Comparison of ENCODE assay signal across 16 cellular contexts in the genomic region with DNA sequence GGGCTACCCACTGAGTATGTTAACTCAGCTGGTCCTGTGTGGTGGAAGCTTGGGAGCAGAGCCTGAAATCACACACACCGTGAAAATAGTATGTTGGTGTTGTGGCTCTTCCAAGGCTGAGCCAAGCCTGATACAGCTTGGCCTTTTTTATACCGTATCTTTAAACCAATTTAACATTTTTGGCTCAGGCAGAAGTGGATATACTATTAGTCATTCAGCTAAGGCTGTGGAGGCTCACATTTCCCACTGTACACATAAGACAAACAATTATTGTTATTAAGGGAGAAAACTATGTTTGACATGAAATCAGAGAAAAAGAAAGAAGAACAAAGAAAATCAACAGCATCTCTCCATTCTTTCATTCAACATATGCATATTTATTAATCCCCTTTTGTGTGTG.
DNase-seq lines count a peak whose midpoint lies in the region; ATAC-seq and TF ChIP-seq lines count a peak whose summit lies in the region.
"Had no signal": no experiment of that assay in that cellular context is flagged by ENCODE, and none has a peak within 500 bp of the region (broad histone marks: within the 10 kb centered on the region; RNA-seq: fewer than 3 reads in every experiment).

No MANE protein-coding gene starts in this region.

- no peak overlapping the region for H3K4ac ChIP-seq in IMR-90 (ENCODE audit: low read depth, low read length)

- no peaks in the 10 kb centered on the region for H4K20me1 ChIP-seq in IMR-90 (ENCODE audit: insufficient read depth, low read length)

- CTCF ChIA-PET in IMR-90 (lab: Yijun Ruan, JAX): no interaction called here

- TF ChIP-seq CTCF in AG10803 (conservative IDR thresholded peaks at IDR 0.05; ENCODE audit: low read length) (no peak), IMR-90 (conservative IDR thresholded peaks at IDR 0.05; ENCODE audit: low read depth, low read length) (no peak), brain microvascular endothelial cell (IDR thresholded peaks at IDR 0.05; ENCODE audit: low read depth, low read length, missing control alignments) (no peak), osteocyte (IDR thresholded peaks at IDR 0.05) (no peak)

- no peak overlapping the region for H2AK5ac ChIP-seq in IMR-90 (ENCODE audit: low read depth, low read length)

- TF ChIP-seq RAD21 in IMR-90 (IDR thresholded peaks at IDR 0.05; ENCODE audit: low read length): no peak

- H3K9me3 ChIP-seq in IMR-90 (ENCODE audit: control insufficient read depth, insufficient read depth, low read length): no peaks in the 10 kb centered on the region

- no peak overlapping the region for H3K14ac ChIP-seq in IMR-90 (replicated peaks; ENCODE audit: low read depth, low read length)

- H3K4me3 Mint-ChIP-seq in osteocyte (ENCODE audit: unreplicated experiment): no peak overlapping the region
- H3K4me3 Mint-ChIP-seq: B cell; CD4-positive, alpha-beta T cell had no signal

- no peak for TF ChIP-seq POLR2A in IMR-90 (IDR thresholded peaks at IDR 0.05; ENCODE audit: low read depth, low read length)

- H4K5ac ChIP-seq in IMR-90 (ENCODE audit: low read depth, low read length): no peak overlapping the region

- H3K79me1 ChIP-seq in IMR-90 (ENCODE audit: low read depth in 1 of 2, low read length in 2 of 2): no peaks in the 10 kb centered on the region

- in situ Hi-C loops in IMR-90 (cut with MboI; ENCODE audit: low sequenced_read_pairs): no loop called here
- in situ Hi-C loops in brain microvascular endothelial cell (cut with HindIII; ENCODE audit: low pct_ligation_motif_present, low sequenced_read_pairs): no loop called here

- no peak overlapping the region for H3K56ac ChIP-seq in IMR-90 (ENCODE audit: extremely low read depth, insufficient read depth, low read length)

- H3K18ac ChIP-seq in IMR-90 (ENCODE audit: low read depth, low read length): no peak overlapping the region

- H3K9ac ChIP-seq in IMR-90 (ENCODE audit: low read depth, low read length): no peak overlapping the region

- no peak overlapping the region for H2BK15ac ChIP-seq in IMR-90 (ENCODE audit: low read depth, low read length)

- no peaks in the 10 kb centered on the region for H3K9me1 ChIP-seq in IMR-90 (ENCODE audit: insufficient read depth, low read length)

- H3K4me3 ChIP-seq in AG10803 (ENCODE audit: low read length): no peak overlapping the region
- H3K4me3 ChIP-seq in IMR-90 (ENCODE audit: insufficient read depth, low read depth, low read length): no peak overlapping the region
- no peak overlapping the region for H3K4me3 ChIP-seq in brain microvascular endothelial cell (ENCODE audit: low read depth, low read length)

- ATAC-seq in IMR-90 (ENCODE audit: low read depth) (peak; percentile 79), GM19351 (IDR thresholded peaks at IDR 0.05; ENCODE audit: unreplicated experiment) (no peak)
- ATAC-seq: HCT116 had no signal

- H3K27ac ChIP-seq in IMR-90 (ENCODE audit: insufficient read depth, low read length) (no peak overlapping the region), brain microvascular endothelial cell (no peak overlapping the region)
- H3K27ac ChIP-seq: HL-60 had no signal

- H4K91ac ChIP-seq in IMR-90 (ENCODE audit: insufficient read depth, low read depth, low read length): no peak overlapping the region

- no TSS peak for BruUV-seq in IMR-90 (replicated peaks; lab: Mats Ljungman, UMichigan)

- H3K27me3 Mint-ChIP-seq in osteocyte (ENCODE audit: unreplicated experiment): no peaks in the 10 kb centered on the region
- H3K27me3 Mint-ChIP-seq: B cell; CD4-positive, alpha-beta T cell had no signal

- POLR2A ChIA-PET in IMR-90 (lab: Charles Lee; ENCODE audit: unreplicated experiment): no interaction called here

- no peak overlapping the region for H3K23ac ChIP-seq in IMR-90 (ENCODE audit: low read depth, low read length)

- DNase-seq in AG10803 (ENCODE audit: low read depth): peak; percentile 29
- peak; percentile 32 for DNase-seq in IMR-90
- DNase-seq in brain microvascular endothelial cell: peak; percentile 26
- DNase-seq in iris pigment epithelial cell (ENCODE audit: low read depth): peak; percentile 20
- DNase-seq in NCI-H524 treated with DMSO at 0.1 percent for 48 hours (lab: John Stamatoyannopoulos, UW): no peak
- DNase-seq in osteocyte (ENCODE audit: extremely low spot score, unreplicated experiment): no peak
- DNase-seq in activated CD4-positive, alpha-beta T cell treated with anti-CD3 and anti-CD28 coated beads, Interleukin-2, amount 50 U/mL, for 1 hour: no peak
- DNase-seq: 8988T; C1 segment of cervical spinal cord; Calu3; CD4-positive, alpha-beta T cell; DMS 273 treated with DMSO at 0.1 percent for 48 hours had no signal

- dilution Hi-C loops in IMR-90 (cut with HindIII; ENCODE audit: low sequenced_read_pairs, unreplicated experiment): no loop called here

- H3K4me1 ChIP-seq in IMR-90 (ENCODE audit: control insufficient read depth, insufficient read depth, low read length): no peaks in the 10 kb centered on the region

- H3K9me3 Mint-ChIP-seq in osteocyte (ENCODE audit: unreplicated experiment): no peaks in the 10 kb centered on the region
- H3K9me3 Mint-ChIP-seq: CD4-positive, alpha-beta T cell had no signal

- no peaks in the 10 kb centered on the region for H3K36me3 Mint-ChIP-seq in osteocyte (ENCODE audit: unreplicated experiment)

- intact Hi-C loops in IMR-90 (cut with micrococcal nuclease): no loop called here

- H2BK5ac ChIP-seq in IMR-90 (ENCODE audit: low read depth, low read length, poor library complexity, severe bottlenecking): no peak overlapping the region

- no peaks in the 10 kb centered on the region; the same call in none of the 2 replicates for H3K27me3 ChIP-seq in IMR-90 (ENCODE audit: control insufficient read depth, insufficient read depth, low read length)
- H3K27me3 ChIP-seq in brain microvascular endothelial cell (replicated peaks): no peaks in the 10 kb centered on the region

- H2AFZ ChIP-seq in IMR-90 (replicated peaks; ENCODE audit: low read length, poor library complexity): no peak overlapping the region

- peaks cover 26% of the 10 kb centered on the region for H3K4me1 Mint-ChIP-seq in osteocyte (ENCODE audit: unreplicated experiment)

- no peak overlapping the region for H3K27ac Mint-ChIP-seq in osteocyte (ENCODE audit: unreplicated experiment)
- H3K27ac Mint-ChIP-seq: B cell; CD4-positive, alpha-beta T cell had no signal

- no peak overlapping the region for H4K8ac ChIP-seq in IMR-90 (ENCODE audit: low read depth in 2 of 2, low read length in 2 of 2)

- no peak overlapping the region for H3K4me2 ChIP-seq in IMR-90 (ENCODE audit: low read depth, low read length)

- no peak overlapping the region for H2AK9ac ChIP-seq in IMR-90 (replicated peaks; ENCODE audit: low read depth, low read length, poor library complexity)

- no peak overlapping the region for H2BK20ac ChIP-seq in IMR-90 (ENCODE audit: low read depth, low read length)

- no CpG with 5 or more reads among the region's 2 CpGs for WGBS in IMR-90 (ENCODE audit: extremely low coverage in 2 of 2, insufficient read length in 1 of 2), 2 experiments

- no peak overlapping the region for H2BK120ac ChIP-seq in IMR-90 (ENCODE audit: low read depth, low read length)

- H3K36me3 ChIP-seq in IMR-90 (ENCODE audit: control insufficient read depth, insufficient read depth, low read length) (no peaks in the 10 kb centered on the region), brain microvascular endothelial cell (replicated peaks) (no peaks in the 10 kb centered on the region)

TF ChIP-seq in IMR-90, 13 proteins besides CTCF, POLR2A, EP300 and RAD21:
- TF ChIP-seq NFE2L2 (IDR thresholded peaks at IDR 0.05; ENCODE audit: low read depth, low read length) (no peak), MAZ (IDR thresholded peaks at IDR 0.05; ENCODE audit: borderline replicate concordance, low read depth, low read length) (no peak), SMC3 (IDR thresholded peaks at IDR 0.05; ENCODE audit: low read depth, low read length) (no peak), FOS (IDR thresholded peaks at IDR 0.05; ENCODE audit: low read depth, low read length) (no peak), RCOR1 (IDR thresholded peaks at IDR 0.05; ENCODE audit: insufficient replicate concordance, low read length) (no peak)
- TF ChIP-seq, protein P1, sequence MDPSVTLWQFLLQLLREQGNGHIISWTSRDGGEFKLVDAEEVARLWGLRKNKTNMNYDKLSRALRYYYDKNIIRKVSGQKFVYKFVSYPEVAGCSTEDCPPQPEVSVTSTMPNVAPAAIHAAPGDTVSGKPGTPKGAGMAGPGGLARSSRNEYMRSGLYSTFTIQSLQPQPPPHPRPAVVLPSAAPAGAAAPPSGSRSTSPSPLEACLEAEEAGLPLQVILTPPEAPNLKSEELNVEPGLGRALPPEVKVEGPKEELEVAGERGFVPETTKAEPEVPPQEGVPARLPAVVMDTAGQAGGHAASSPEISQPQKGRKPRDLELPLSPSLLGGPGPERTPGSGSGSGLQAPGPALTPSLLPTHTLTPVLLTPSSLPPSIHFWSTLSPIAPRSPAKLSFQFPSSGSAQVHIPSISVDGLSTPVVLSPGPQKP (IDR thresholded peaks at IDR 0.05; ENCODE audit: borderline replicate concordance, low read depth, low read length): no peak

Comparison
In these comparisons a context has a peak if more than half of its experiments do, and no peak if none do; other contexts are left out.
1. DNase-seq: peak in AG10803 (single experiment), IMR-90 (single experiment), brain microvascular endothelial cell (single experiment) and iris pigment epithelial cell (single experiment); none in NCI-H524 treated with DMSO at 0.1 percent for 48 hours (single experiment), osteocyte (single experiment) and activated CD4-positive, alpha-beta T cell treated with anti-CD3 and anti-CD28 coated beads, Interleukin-2, amount 50 U/mL, for 1 hour (single experiment).